In the genomic region with DNA sequence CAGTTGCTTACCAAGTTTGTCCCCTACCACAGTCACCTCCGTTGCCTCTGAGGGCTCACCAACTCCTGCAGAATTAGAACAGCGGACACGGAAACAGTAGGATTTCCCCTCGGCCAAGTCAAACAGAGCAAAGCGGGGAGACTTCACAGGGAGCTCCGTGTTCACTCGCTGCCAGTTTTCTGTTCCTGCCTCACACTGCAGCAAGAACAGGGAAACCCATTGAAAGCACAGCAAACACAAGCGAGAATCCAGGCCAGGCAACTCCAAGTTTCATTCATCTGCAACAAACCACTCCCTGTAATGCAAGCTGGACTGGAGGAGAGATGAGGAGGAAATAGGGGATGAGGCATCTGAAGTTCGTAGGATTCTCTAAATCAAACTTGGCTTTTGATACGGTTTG, we compare ENCODE assay signal across 14 cellular contexts.
DNase-seq lines count a peak whose midpoint lies in the region; ATAC-seq, FAIRE-seq and TF ChIP-seq lines count a peak whose summit lies in the region.
"Had no signal": no experiment of that assay in that cellular context is flagged by ENCODE, and none has a peak within 500 bp of the region (broad histone marks: within the 10 kb centered on the region; RNA-seq: fewer than 3 reads in every experiment).

No MANE protein-coding gene starts in this region.

- no peak for FAIRE-seq in K562 (lab: Jason Lieb, UNC)

- no peak for TF ChIP-seq RAD21 in K562 (CRISPR knock-in tag; conservative IDR thresholded peaks at IDR 0.05 in 1 of 2, IDR thresholded peaks at IDR 0.05 in 1 of 2)

- POLR2A ChIA-PET in K562 (lab: Yijun Ruan, JAX), result no interaction called here

- no peaks in the 10 kb centered on the region for H4K20me1 ChIP-seq in K562 (replicated peaks; ENCODE audit: control insufficient read depth, insufficient read depth, low read length)

- no peak for ATAC-seq in K562
- no peak for ATAC-seq in GM18511 (IDR thresholded peaks at IDR 0.05; ENCODE audit: unreplicated experiment)
- no peak for ATAC-seq in GM18517 (IDR thresholded peaks at IDR 0.05; ENCODE audit: unreplicated experiment)

- no peak overlapping the region for H3K9ac ChIP-seq in K562 (ENCODE audit: insufficient read depth in 1 of 2, low read depth in 2 of 2, low read length in 2 of 2)

- H3K4me2 ChIP-seq in K562 (ENCODE audit: insufficient read depth, low read length), result no peak overlapping the region

- no peaks in the 10 kb centered on the region for H3K79me2 ChIP-seq in K562 (ENCODE audit: control insufficient read depth, insufficient read depth, low read length)

- CTCF ChIA-PET in K562 (lab: Yijun Ruan, JAX; ENCODE audit: low intra/inter-chr PET ratio), result interaction anchor here (0.6 kb wide), 1 partner anchor 60 kb away, joined by 3 read pairs; no protein-coding TSS in a partner anchor

- no peak for TF ChIP-seq POLR2A in K562 (conservative IDR thresholded peaks at IDR 0.05)

- H3K4me1 ChIP-seq in K562 (replicated peaks in 1 of 2; ENCODE audit: control insufficient read depth in 2 of 2, insufficient read depth in 2 of 2, low read length in 2 of 2), result peaks cover 0 to 7% of the 10 kb centered on the region in 2 experiments; a peak in 2 of 5 replicates

- DNase-seq in K562 (ENCODE audit: extremely low read depth in 1 of 4, low spot score in 3 of 4) (no peak), hippocampal formation (lab: John Stamatoyannopoulos, UW) (peak; percentile 26 to 32), nucleus accumbens (lab: John Stamatoyannopoulos, UW) (peak in 30 of 56 donors; percentile 2 to 45 (median 10)), superior temporal gyrus (ENCODE audit: extremely low spot score) (peak; percentile 57), retina (no peak)
- DNase-seq: CD4-positive, alpha-beta T cell; GOT3; Karpas-422; MG63; NCI-H1092; NCI-H2227 treated with DMSO at 0.1 percent for 48 hours; NCI-H524 had no signal

- no peak for TF ChIP-seq CTCF in K562 (IDR thresholded peaks at IDR 0.05 in 2 of 3, conservative IDR thresholded peaks at IDR 0.05 in 1 of 3; ENCODE audit: insufficient read depth in 2 of 3, low read depth in 1 of 3, low read length in 3 of 3)

- TF ChIP-seq EP300 in K562 (IDR thresholded peaks at IDR 0.05; ENCODE audit: low read length), result no peak

- H3K36me3 ChIP-seq in K562 (ENCODE audit: control insufficient read depth, insufficient read depth, low read length), result no peaks in the 10 kb centered on the region
- H3K36me3 ChIP-seq: MG63 had no signal

- 51% methylated on average over 10 of the region's 10 CpGs for WGBS in K562 (ENCODE audit: insufficient coverage, low coverage, missing lambda C conversion rate)

- no peaks in the 10 kb centered on the region for H3K9me3 ChIP-seq in K562 (replicated peaks; ENCODE audit: control insufficient read depth, insufficient read depth, low read depth, low read length)
- H3K9me3 ChIP-seq: MG63 had no signal

- intact Hi-C loops in K562 (cut with micrococcal nuclease), result no loop called here

- no peak overlapping the region for H3K4me3 ChIP-seq in K562
- H3K4me3 ChIP-seq: MG63 had no signal

- no peaks in the 10 kb centered on the region for H3K9me1 ChIP-seq in K562 (ENCODE audit: control insufficient read depth, insufficient read depth, low read length)

- no peaks in the 10 kb centered on the region for H3K27me3 ChIP-seq in K562 (ENCODE audit: control insufficient read depth in 2 of 2, insufficient read depth in 2 of 2, low read length in 2 of 2)
- H3K27me3 ChIP-seq: MG63 had no signal

- H3K27ac ChIP-seq in K562 (ENCODE audit: extremely low read depth, low read depth, low read length), result no peak overlapping the region

- peak overlapping the region; percentile 10; the same call in 1 of the 2 replicates for H2AFZ ChIP-seq in K562 (ENCODE audit: low read depth, low read length)

- BruUV-seq in K562 (replicated peaks; lab: Mats Ljungman, UMichigan), result no TSS peak

- in situ Hi-C loops in K562 (cut with MboI), result no loop called here

TF ChIP-seq in K562, 482 proteins besides CTCF, POLR2A, EP300 and RAD21:
- TF ChIP-seq ETV5 (CRISPR knock-in tag; IDR thresholded peaks at IDR 0.05; ENCODE audit: low read depth), result no peak
- TF ChIP-seq FOXM1 (IDR thresholded peaks at IDR 0.05; ENCODE audit: low read depth), result no peak
- no peak for TF ChIP-seq FOXM1 (CRISPR knock-in tag; IDR thresholded peaks at IDR 0.05; ENCODE audit: low read depth)
- TF ChIP-seq, protein P1, sequence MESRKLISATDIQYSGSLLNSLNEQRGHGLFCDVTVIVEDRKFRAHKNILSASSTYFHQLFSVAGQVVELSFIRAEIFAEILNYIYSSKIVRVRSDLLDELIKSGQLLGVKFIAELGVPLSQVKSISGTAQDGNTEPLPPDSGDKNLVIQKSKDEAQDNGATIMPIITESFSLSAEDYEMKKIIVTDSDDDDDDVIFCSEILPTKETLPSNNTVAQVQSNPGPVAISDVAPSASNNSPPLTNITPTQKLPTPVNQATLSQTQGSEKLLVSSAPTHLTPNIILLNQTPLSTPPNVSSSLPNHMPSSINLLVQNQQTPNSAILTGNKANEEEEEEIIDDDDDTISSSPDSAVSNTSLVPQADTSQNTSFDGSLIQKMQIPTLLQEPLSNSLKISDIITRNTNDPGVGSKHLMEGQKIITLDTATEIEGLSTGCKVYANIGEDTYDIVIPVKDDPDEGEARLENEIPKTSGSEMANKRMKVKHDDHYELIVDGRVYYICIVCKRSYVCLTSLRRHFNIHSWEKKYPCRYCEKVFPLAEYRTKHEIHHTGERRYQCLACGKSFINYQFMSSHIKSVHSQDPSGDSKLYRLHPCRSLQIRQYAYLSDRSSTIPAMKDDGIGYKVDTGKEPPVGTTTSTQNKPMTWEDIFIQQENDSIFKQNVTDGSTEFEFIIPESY (CRISPR knock-in tag; IDR thresholded peaks at IDR 0.05), result no peak
- TF ChIP-seq CHD4 (IDR thresholded peaks at IDR 0.05; ENCODE audit: insufficient read depth, insufficient replicate concordance, low read depth, low read length, poor library complexity, severe bottlenecking), result no peak
- no peak for TF ChIP-seq RNF2 (IDR thresholded peaks at IDR 0.05)
- TF ChIP-seq, protein P2, sequence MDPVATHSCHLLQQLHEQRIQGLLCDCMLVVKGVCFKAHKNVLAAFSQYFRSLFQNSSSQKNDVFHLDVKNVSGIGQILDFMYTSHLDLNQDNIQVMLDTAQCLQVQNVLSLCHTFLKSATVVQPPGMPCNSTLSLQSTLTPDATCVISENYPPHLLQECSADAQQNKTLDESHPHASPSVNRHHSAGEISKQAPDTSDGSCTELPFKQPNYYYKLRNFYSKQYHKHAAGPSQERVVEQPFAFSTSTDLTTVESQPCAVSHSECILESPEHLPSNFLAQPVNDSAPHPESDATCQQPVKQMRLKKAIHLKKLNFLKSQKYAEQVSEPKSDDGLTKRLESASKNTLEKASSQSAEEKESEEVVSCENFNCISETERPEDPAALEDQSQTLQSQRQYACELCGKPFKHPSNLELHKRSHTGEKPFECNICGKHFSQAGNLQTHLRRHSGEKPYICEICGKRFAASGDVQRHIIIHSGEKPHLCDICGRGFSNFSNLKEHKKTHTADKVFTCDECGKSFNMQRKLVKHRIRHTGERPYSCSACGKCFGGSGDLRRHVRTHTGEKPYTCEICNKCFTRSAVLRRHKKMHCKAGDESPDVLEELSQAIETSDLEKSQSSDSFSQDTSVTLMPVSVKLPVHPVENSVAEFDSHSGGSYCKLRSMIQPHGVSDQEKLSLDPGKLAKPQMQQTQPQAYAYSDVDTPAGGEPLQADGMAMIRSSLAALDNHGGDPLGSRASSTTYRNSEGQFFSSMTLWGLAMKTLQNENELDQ (CRISPR knock-in tag; IDR thresholded peaks at IDR 0.05; ENCODE audit: borderline replicate concordance), result no peak
- TF ChIP-seq ZNF263 (CRISPR knock-in tag; IDR thresholded peaks at IDR 0.05; ENCODE audit: borderline replicate concordance), result no peak
- TF ChIP-seq ZNF184 (CRISPR knock-in tag; IDR thresholded peaks at IDR 0.05), result no peak
- no peak for TF ChIP-seq LEF1 (IDR thresholded peaks at IDR 0.05)
- TF ChIP-seq SMARCA4 (IDR thresholded peaks at IDR 0.05), result no peak
- no peak for TF ChIP-seq ARNT (IDR thresholded peaks at IDR 0.05)
- TF ChIP-seq, protein P3, sequence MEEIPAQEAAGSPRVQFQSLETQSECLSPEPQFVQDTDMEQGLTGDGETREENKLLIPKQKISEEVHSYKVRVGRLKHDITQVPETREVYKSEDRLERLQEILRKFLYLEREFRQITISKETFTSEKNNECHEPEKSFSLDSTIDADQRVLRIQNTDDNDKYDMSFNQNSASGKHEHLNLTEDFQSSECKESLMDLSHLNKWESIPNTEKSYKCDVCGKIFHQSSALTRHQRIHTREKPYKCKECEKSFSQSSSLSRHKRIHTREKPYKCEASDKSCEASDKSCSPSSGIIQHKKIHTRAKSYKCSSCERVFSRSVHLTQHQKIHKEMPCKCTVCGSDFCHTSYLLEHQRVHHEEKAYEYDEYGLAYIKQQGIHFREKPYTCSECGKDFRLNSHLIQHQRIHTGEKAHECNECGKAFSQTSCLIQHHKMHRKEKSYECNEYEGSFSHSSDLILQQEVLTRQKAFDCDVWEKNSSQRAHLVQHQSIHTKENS (CRISPR knock-in tag; IDR thresholded peaks at IDR 0.05), result no peak
- TF ChIP-seq ZNF561 (CRISPR knock-in tag; conservative IDR thresholded peaks at IDR 0.05), result no peak

Comparison
In these comparisons a context has a peak if more than half of its experiments do, and no peak if none do; other contexts are left out.
1. DNase-seq: peak in hippocampal formation (2 of 2), nucleus accumbens (30 of 56) and superior temporal gyrus (single experiment); none in K562 (0 of 4) and retina (single experiment).